In the genomic region with DNA sequence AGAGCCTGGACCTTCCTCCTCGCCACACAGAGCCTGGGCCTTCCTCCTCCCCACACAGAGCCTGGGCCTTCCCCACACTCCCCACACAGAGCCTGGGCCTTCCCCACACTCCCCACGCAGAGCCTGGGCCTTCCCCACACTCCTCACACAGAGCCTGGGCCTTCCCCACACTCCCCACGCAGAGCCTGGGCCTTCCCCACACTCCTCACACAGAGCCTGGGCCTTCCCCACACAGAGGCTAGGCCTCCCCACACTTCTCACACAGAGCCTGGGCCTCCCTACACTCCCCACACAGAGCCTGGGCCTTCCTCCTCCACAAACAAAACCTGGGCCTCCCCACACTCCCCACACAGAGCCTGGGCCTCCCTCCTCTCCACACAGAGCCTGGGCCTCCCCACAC, we compare ENCODE assay signal across 9 cellular contexts. TPM values are rescaled to one million over a fixed set of nuclear protein-coding genes. Genes with fewer than 3 reads are reported as not detected.
DNase-seq lines count a peak whose midpoint lies in the region; ATAC-seq and FAIRE-seq lines count a peak whose summit lies in the region.
"Not testable (repeated sequence)": the region's sequence is repeated elsewhere in the genome, so short reads cannot be mapped to it uniquely, and the experiment has no call there.
"Had no signal": no experiment of that assay in that cellular context is flagged by ENCODE, and none has a peak within 500 bp of the region (broad histone marks: within the 10 kb centered on the region; RNA-seq: fewer than 3 reads in every experiment).

No MANE protein-coding gene starts in this region.

- ATAC-seq in activated naive CD4-positive, alpha-beta T cell treated with anti-CD3 and anti-CD28 coated beads, Interleukin-2, amount 50 U/mL, for 72 hours = peak; percentile 43 to 60
- peak; percentile 66 for ATAC-seq in stimulated activated naive CD8-positive, alpha-beta T cell treated with anti-CD3 and anti-CD28 coated beads, Interleukin-15, amount 100 ng/mL, for 72 hours

- H3K27ac Mint-ChIP-seq in activated naive CD4-positive, alpha-beta T cell treated with anti-CD3 and anti-CD28 coated beads, Interleukin-2, amount 50 U/mL, for 72 hours = peak overlapping the region; percentile 29 to 39
- peak overlapping the region; percentile 95 for H3K27ac Mint-ChIP-seq in dendritic cell treated with granulocyte-macrophage colony-stimulating factor and Interleukin-4, amounts not matched to agents 40 ng/mL and 50 ng/mL, for 4 days
- H3K27ac Mint-ChIP-seq in stimulated activated naive CD8-positive, alpha-beta T cell treated with anti-CD3 and anti-CD28 coated beads, Interleukin-15, amount 100 ng/mL, for 72 hours = peak overlapping the region in 1 of 2 donors; percentile 80

- peak; percentile 63 for FAIRE-seq in GM18507 (lab: Jason Lieb, UNC)

- H3K4me3 Mint-ChIP-seq in dendritic cell treated with granulocyte-macrophage colony-stimulating factor and Interleukin-4, amounts not matched to agents 40 ng/mL and 50 ng/mL, for 4 days; stimulated activated naive CD8-positive, alpha-beta T cell treated with anti-CD3 and anti-CD28 coated beads, Interleukin-15, amount 100 ng/mL, for 72 hours: not testable (repeated sequence)

- not testable (repeated sequence) for DNase-seq in GM18507 (ENCODE audit: extremely low spot score, insufficient read length, low read depth); activated naive CD4-positive, alpha-beta T cell treated with anti-CD3 and anti-CD28 coated beads, Interleukin-2, amount 50 U/mL, for 72 hours (ENCODE audit: low spot score in 2 of 2)
- DNase-seq in activated CD4-positive, alpha-beta T cell treated with anti-CD3 and anti-CD28 coated beads, Interleukin-2, amount 50 U/mL, for 48 hours = peak; percentile 19 to 34
- peak; percentile 50 to 55 for DNase-seq in activated T-cell treated with anti-CD3 and anti-CD28 coated beads, Interleukin-2, amount 50 U/mL, for 48 hours
- DNase-seq in stimulated activated CD4-positive, alpha-beta T cell treated with anti-CD3 and anti-CD28 coated beads, Interleukin-1b, Interleukin-23, amount 100 ng/mL, for 48 hours = peak; percentile 58
- DNase-seq in stimulated activated naive CD8-positive, alpha-beta T cell treated with anti-CD3 and anti-CD28 coated beads, Interleukin-15, amount 100 ng/mL, for 72 hours = peak; percentile 41 to 80

- not testable (repeated sequence) for H3K36me3 Mint-ChIP-seq in activated naive CD4-positive, alpha-beta T cell treated with anti-CD3 and anti-CD28 coated beads, Interleukin-2, amount 50 U/mL, for 72 hours; dendritic cell treated with granulocyte-macrophage colony-stimulating factor and Interleukin-4, amounts not matched to agents 40 ng/mL and 50 ng/mL, for 4 days (ENCODE audit: low read depth)

- not testable (repeated sequence) for H3K9me3 Mint-ChIP-seq in activated naive CD4-positive, alpha-beta T cell treated with anti-CD3 and anti-CD28 coated beads, Interleukin-2, amount 50 U/mL, for 72 hours
- H3K9me3 Mint-ChIP-seq in dendritic cell treated with granulocyte-macrophage colony-stimulating factor and Interleukin-4, amounts not matched to agents 40 ng/mL and 50 ng/mL, for 4 days = peaks cover 19% of the 10 kb centered on the region
- peaks cover 4 to 29% of the 10 kb centered on the region in 2 donors for H3K9me3 Mint-ChIP-seq in stimulated activated naive CD8-positive, alpha-beta T cell treated with anti-CD3 and anti-CD28 coated beads, Interleukin-15, amount 100 ng/mL, for 72 hours

- H3K27me3 Mint-ChIP-seq in dendritic cell treated with granulocyte-macrophage colony-stimulating factor and Interleukin-4, amounts not matched to agents 40 ng/mL and 50 ng/mL, for 4 days; stimulated activated naive CD8-positive, alpha-beta T cell treated with anti-CD3 and anti-CD28 coated beads, Interleukin-15, amount 100 ng/mL, for 72 hours: not testable (repeated sequence)

- intact Hi-C loops in dendritic cell treated with granulocyte-macrophage colony-stimulating factor and Interleukin-4, amounts not matched to agents 40 ng/mL and 50 ng/mL, for 4 days (cut with micrococcal nuclease) = not testable (repeated sequence)

- peaks cover 31% of the 10 kb centered on the region for H3K4me1 Mint-ChIP-seq in dendritic cell treated with granulocyte-macrophage colony-stimulating factor and Interleukin-4, amounts not matched to agents 40 ng/mL and 50 ng/mL, for 4 days (ENCODE audit: low read depth)
- peaks cover 32% of the 10 kb centered on the region for H3K4me1 Mint-ChIP-seq in stimulated activated naive CD8-positive, alpha-beta T cell treated with anti-CD3 and anti-CD28 coated beads, Interleukin-15, amount 100 ng/mL, for 72 hours

RNA-seq across cellular contexts. Expression of a gene that starts 11.7 kb away (rescaled TPM):
- total RNA-seq in activated naive CD4-positive, alpha-beta T cell treated with anti-CD3 and anti-CD28 coated beads, Interleukin-2, amount 50 U/mL, for 72 hours = under 1 TPM in 1 of 2 donors, not detected in 1; 0.45 TPM
- total RNA-seq: CD4-positive, CD25-positive, alpha-beta regulatory T cell; HT-29 had no signal
